8 cellular contexts compared by ENCODE assay signal in the genomic region with DNA sequence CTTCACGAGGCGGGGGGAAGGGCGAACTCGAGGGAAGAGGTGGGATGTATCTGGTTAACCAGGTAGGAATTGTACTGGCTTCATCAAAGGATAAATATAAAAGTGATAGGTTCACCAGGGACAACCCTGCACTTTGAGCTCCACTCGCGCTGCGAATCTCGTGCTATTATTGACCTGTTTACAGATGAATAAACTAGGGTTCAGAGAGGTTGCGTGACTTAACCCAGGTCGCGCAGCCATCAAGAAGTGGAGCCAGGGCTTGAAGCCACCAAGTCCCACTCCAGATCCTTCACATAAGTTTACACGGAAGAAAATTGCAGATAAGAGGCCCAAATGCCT. TPM values are rescaled to one million over a fixed set of nuclear protein-coding genes. Genes with fewer than 3 reads are reported as not detected.
A peak's percentile ranks its signal among the peaks of the same experiment; 100 is the strongest.
DNase-seq lines count a peak whose midpoint lies in the region; ATAC-seq and TF ChIP-seq lines count a peak whose summit lies in the region.

No MANE protein-coding gene starts in this region.

- peak overlapping the region; percentile 50 to 92 (median 84) for H3K27ac ChIP-seq in adrenal gland
- H3K27ac ChIP-seq in left lung: peak overlapping the region; percentile 93
- H3K27ac ChIP-seq in subcutaneous abdominal adipose tissue (ENCODE audit: low read depth, low read length): peak overlapping the region; percentile 54

- DNase-seq in activated CD8-positive, alpha-beta memory T cell treated with anti-CD3 and anti-CD28 coated beads, Interleukin-2, amount 10 ng/mL, durations not matched to agents 7 days and 5 days: no peak
- no peak for DNase-seq in activated CD8-positive, alpha-beta memory T cell treated with anti-CD3 and anti-CD28 coated beads, Interleukin-2, amount 50 U/mL, for 48 hours
- peak in 1 of 7 donors; percentile 18 for DNase-seq in adrenal gland
- no peak for DNase-seq in left lung
- DNase-seq in RKO (ENCODE audit: low spot score): no peak

- peak in 1 of 6 experiments; percentile 2 for TF ChIP-seq CTCF in adrenal gland (IDR thresholded peaks at IDR 0.05)
- no peak for TF ChIP-seq CTCF in left lung (IDR thresholded peaks at IDR 0.05)

- peaks cover 0 to 19% of the 10 kb centered on the region in 2 donors for H3K4me1 ChIP-seq in adrenal gland (replicated peaks in 1 of 2)
- H3K4me1 ChIP-seq in left lung: peaks cover 4 to 54% of the 10 kb centered on the region in 2 donors
- H3K4me1 ChIP-seq in subcutaneous abdominal adipose tissue (ENCODE audit: control insufficient read depth in 5 of 5, insufficient read depth in 5 of 5, low read length in 5 of 5): peaks cover 0 to 47% (median 43%) of the 10 kb centered on the region in 5 donors

- H3K4me3 ChIP-seq in adrenal gland (peak overlapping the region in 2 of 4 donors; percentile 46 to 75), left lung (peak overlapping the region; percentile 52 to 53), subcutaneous abdominal adipose tissue (ENCODE audit: low read depth in 1 of 5, low read length in 5 of 5) (peak overlapping the region; percentile 41 to 73 (median 67))

- no peaks in the 10 kb centered on the region for H3K9me3 Mint-ChIP-seq in activated CD8-positive, alpha-beta memory T cell treated with anti-CD3 and anti-CD28 coated beads, Interleukin-2, amount 10 ng/mL, durations not matched to agents 7 days and 5 days (ENCODE audit: low read depth)

- H3K4me3 Mint-ChIP-seq in activated CD8-positive, alpha-beta memory T cell treated with anti-CD3 and anti-CD28 coated beads, Interleukin-2, amount 10 ng/mL, durations not matched to agents 7 days and 5 days: peak overlapping the region; percentile 48

- H3K27ac Mint-ChIP-seq in activated CD8-positive, alpha-beta memory T cell treated with anti-CD3 and anti-CD28 coated beads, Interleukin-2, amount 10 ng/mL, durations not matched to agents 7 days and 5 days: peak overlapping the region; percentile 59

- peaks cover 25% of the 10 kb centered on the region for H3K4me1 Mint-ChIP-seq in activated CD8-positive, alpha-beta memory T cell treated with anti-CD3 and anti-CD28 coated beads, Interleukin-2, amount 10 ng/mL, durations not matched to agents 7 days and 5 days

- no peak for TF ChIP-seq POLR2A in adrenal gland (IDR thresholded peaks at IDR 0.05)

- H3K9me3 ChIP-seq in adrenal gland (replicated peaks in 1 of 3) (no peaks in the 10 kb centered on the region), left lung (no peaks in the 10 kb centered on the region), subcutaneous abdominal adipose tissue (ENCODE audit: control insufficient read depth in 5 of 5, low read length in 5 of 5) (no peaks in the 10 kb centered on the region)

- H3K27me3 ChIP-seq in adrenal gland (peaks cover 5% of the 10 kb centered on the region), left lung (peaks cover 4 to 61% of the 10 kb centered on the region in 2 donors), subcutaneous abdominal adipose tissue (ENCODE audit: control insufficient read depth in 5 of 5, insufficient read depth in 4 of 5, low read length in 5 of 5) (peaks cover 16 to 23% (median 18%) of the 10 kb centered on the region in 5 donors)

- no peak for ATAC-seq in activated CD8-positive, alpha-beta memory T cell treated with anti-CD3 and anti-CD28 coated beads, Interleukin-2, amount 10 ng/mL, durations not matched to agents 7 days and 5 days
- ATAC-seq in left lung: no peak
- ATAC-seq in GM19463 (IDR thresholded peaks at IDR 0.05; ENCODE audit: unreplicated experiment): no peak
- ATAC-seq in HG02970 (IDR thresholded peaks at IDR 0.05; ENCODE audit: low FRiP score, unreplicated experiment): no peak

- WGBS in adrenal gland, 4 donors: 19 to 27% (median 22%) methylated on average over 12 of the region's 12 CpGs

- CTCF ChIA-PET in activated CD8-positive, alpha-beta memory T cell treated with anti-CD3 and anti-CD28 coated beads, Interleukin-2, amount 10 ng/mL, durations not matched to agents 7 days and 5 days (lab: Charles Lee): interaction anchor here (1.1 to 2.1 kb wide), 3 partner anchors 15 to 26 kb away, joined by 5 to 9 read pairs (median 5); no protein-coding TSS in a partner anchor

- peaks cover 60% of the 10 kb centered on the region for H3K27me3 Mint-ChIP-seq in activated CD8-positive, alpha-beta memory T cell treated with anti-CD3 and anti-CD28 coated beads, Interleukin-2, amount 10 ng/mL, durations not matched to agents 7 days and 5 days

- peak overlapping the region in 3 of 5 donors; percentile 38 to 52 (median 45) for H3K9ac ChIP-seq in subcutaneous abdominal adipose tissue (ENCODE audit: low read length in 5 of 5)

- peaks cover 5% of the 10 kb centered on the region for H3K36me3 Mint-ChIP-seq in activated CD8-positive, alpha-beta memory T cell treated with anti-CD3 and anti-CD28 coated beads, Interleukin-2, amount 10 ng/mL, durations not matched to agents 7 days and 5 days

- intact Hi-C loops in adrenal gland (cut with DNase I) (loop anchor here (10.0 kb wide), 2 partner anchors 187 to 197 kb away; no protein-coding TSS in a partner anchor), left lung (cut with DNase I) (no loop called here)

- H3K36me3 ChIP-seq in adrenal gland (replicated peaks in 1 of 2): no peaks in the 10 kb centered on the region
- peaks cover 0 to 5% of the 10 kb centered on the region in 2 donors for H3K36me3 ChIP-seq in left lung
- H3K36me3 ChIP-seq in subcutaneous abdominal adipose tissue (ENCODE audit: control insufficient read depth in 5 of 5, insufficient read depth in 5 of 5, low read length in 5 of 5): no peaks in the 10 kb centered on the region

RNA-seq across cellular contexts. Expression of a gene that starts 1.4 kb away (rescaled TPM):
- total RNA-seq in activated CD8-positive, alpha-beta memory T cell treated with anti-CD3 and anti-CD28 coated beads, Interleukin-2, amount 10 ng/mL, durations not matched to agents 7 days and 5 days: 10 to 100 TPM in 1 of 2 experiments, 1 to 10 TPM in 1; 4.2 to 16.0 TPM
- 100 to 1,000 TPM in 2 of 8 donors, 10 to 100 TPM in 6; 22.4 to 118 (median 46.0) TPM for total RNA-seq in adrenal gland
- 10 to 100 TPM in 2 of 3 donors, 1 to 10 TPM in 1; 9.7 to 16.7 (median 13.7) TPM for polyA plus RNA-seq in adrenal gland
- total RNA-seq in left lung: 100 to 1,000 TPM in 1 of 2 donors, 10 to 100 TPM in 1; 30.3 to 155 TPM

Comparison
In these comparisons a context has a peak if more than half of its experiments do, and no peak if none do; other contexts are left out.
1. intact Hi-C loops: an anchor here in adrenal gland (10.0 kb wide); none called in left lung.